In genomic region chr5:14928661-14929060, GRCh38 we compare ENCODE assay signal across 23 cellular contexts. TPM values are rescaled to one million over a fixed set of nuclear protein-coding genes. Genes with fewer than 3 reads are reported as not detected.
DNase-seq lines count a peak whose midpoint lies in the region; ATAC-seq and TF ChIP-seq lines count a peak whose summit lies in the region.
"Had no signal": no experiment of that assay in that cellular context is flagged by ENCODE, and none has a peak within 500 bp of the region (broad histone marks: within the 10 kb centered on the region; RNA-seq: fewer than 3 reads in every experiment).

No MANE protein-coding gene starts in this region.

- no peak overlapping the region for H3K4me2 ChIP-seq in SK-N-SH
- H3K4me2 ChIP-seq: PC-9, smooth muscle cell had no signal

- 31% methylated on average over 1 of the region's 1 CpG for WGBS in SK-N-SH (ENCODE audit: low lambda C conversion rate)

- H2AFZ ChIP-seq in SK-N-SH (ENCODE audit: low read depth): no peak overlapping the region
- H2AFZ ChIP-seq: PC-9 had no signal

- H3K4me3 ChIP-seq in SK-N-SH (ENCODE audit: low read depth in 2 of 2, low read length in 1 of 2) (no peak overlapping the region), choroid plexus epithelial cell (ENCODE audit: low read depth, low read length) (no peak overlapping the region)
- H3K4me3 ChIP-seq: PC-9, SJSA1, smooth muscle cell had no signal

- H3K27ac ChIP-seq in SK-N-SH (ENCODE audit: low read depth in 2 of 2, low read length in 1 of 2): no peak overlapping the region
- H3K27ac ChIP-seq: HL-60, PC-9, SJSA1 had no signal

- H3K9me2 ChIP-seq in SK-N-SH: no peaks in the 10 kb centered on the region

- no peaks in the 10 kb centered on the region for H3K36me3 ChIP-seq in SK-N-SH (replicated peaks in 1 of 2; ENCODE audit: control insufficient read depth in 1 of 2, insufficient read depth in 2 of 2, low read length in 1 of 2)
- H3K36me3 ChIP-seq: SJSA1 had no signal

- DNase-seq in SK-N-SH (no peak), RKO (ENCODE audit: low spot score) (peak; percentile 27), choroid plexus epithelial cell (ENCODE audit: low read depth) (peak; percentile 62), stromal cell of bone marrow (ENCODE audit: low read depth) (peak; percentile 19), cerebellum (ENCODE audit: low spot score) (no peak)
- no peak for DNase-seq in effector CD4-positive, alpha-beta T cell
- DNase-seq: activated gamma-delta T cell treated with Interleukin-2 at 50 U/mL for 16 hours; activated naive CD8-positive, alpha-beta T cell treated with anti-CD3 and anti-CD28 coated beads, Interleukin-2, amount 50 U/mL, for 24 hours; GOT3; hippocampal formation; immature natural killer cell; midbrain; naive thymus-derived CD8-positive, alpha-beta T cell; NCI-H510A treated with DMSO at 0.1 percent for 48 hours; occipital lobe; PC-9; stimulated activated CD4-positive, alpha-beta T cell treated with anti-CD3 and anti-CD28 coated beads, Interleukin-2, amount 100 ng/mL, for 24 hours had no signal

- ATAC-seq in SK-N-SH treated with all-trans-retinoic acid at 6 μM for 48 hours (no peak), HG02759 (IDR thresholded peaks at IDR 0.05; ENCODE audit: unreplicated experiment) (no peak)
- ATAC-seq: activated naive CD8-positive, alpha-beta T cell treated with anti-CD3 and anti-CD28 coated beads, Interleukin-2, amount 50 U/mL, for 24 hours; left lobe of liver; naive thymus-derived CD8-positive, alpha-beta T cell had no signal

- POLR2A ChIA-PET in SK-N-SH (lab: Yijun Ruan, JAX): no interaction called here

- no peaks in the 10 kb centered on the region for H3K27me3 ChIP-seq in SK-N-SH (ENCODE audit: insufficient read depth)
- H3K27me3 ChIP-seq: SJSA1 had no signal

- H3F3A ChIP-seq in SK-N-SH (replicated peaks; ENCODE audit: insufficient read depth): peaks cover 15% of the 10 kb centered on the region

- no peak for TF ChIP-seq RAD21 in SK-N-SH (IDR thresholded peaks at IDR 0.05; ENCODE audit: low read length)

- CTCF ChIA-PET in SK-N-SH (lab: Yijun Ruan, JAX): no interaction called here

- H3K4me1 ChIP-seq in SK-N-SH (ENCODE audit: control insufficient read depth in 1 of 2, insufficient read depth in 2 of 2, low read depth in 1 of 2, low read length in 1 of 2): peaks cover 0 to 15% of the 10 kb centered on the region in 2 experiments; a peak in 3 of 4 replicates

- H3K79me2 ChIP-seq in SK-N-SH (ENCODE audit: insufficient read depth): no peaks in the 10 kb centered on the region

- H3K9ac ChIP-seq in SK-N-SH: no peak overlapping the region

- no peak for TF ChIP-seq EP300 in SK-N-SH (IDR thresholded peaks at IDR 0.05; ENCODE audit: borderline replicate concordance in 1 of 2, low read depth in 1 of 2, low read length in 1 of 2)

- no peaks in the 10 kb centered on the region for H3K9me3 ChIP-seq in SK-N-SH
- H3K9me3 ChIP-seq: SJSA1 had no signal

- TF ChIP-seq CTCF in SK-N-SH (IDR thresholded peaks at IDR 0.05): no peak
- TF ChIP-seq CTCF in choroid plexus epithelial cell (conservative IDR thresholded peaks at IDR 0.05; ENCODE audit: low read depth, low read length): no peak

- no peaks in the 10 kb centered on the region for H4K20me1 ChIP-seq in SK-N-SH (ENCODE audit: insufficient read depth)

TF ChIP-seq in SK-N-SH, 30 proteins besides CTCF, POLR2A, EP300 and RAD21:
- no peak for TF ChIP-seq NFIC (IDR thresholded peaks at IDR 0.05; ENCODE audit: borderline replicate concordance)
- peak; percentile 44 for TF ChIP-seq PBX3 (IDR thresholded peaks at IDR 0.05)
- TF ChIP-seq JUND (IDR thresholded peaks at IDR 0.05): no peak
- TF ChIP-seq GATA2 (CRISPR knock-in tag; IDR thresholded peaks at IDR 0.05): no peak
- TF ChIP-seq FOSL2 (IDR thresholded peaks at IDR 0.05; ENCODE audit: borderline replicate concordance, low read depth): no peak

TF ChIP-seq in SK-N-SH treated with all-trans-retinoic acid at 6 μM for 48 hours, 23 proteins besides CTCF, POLR2A, EP300 and RAD21:
- TF ChIP-seq ISL1 (CRISPR knock-in tag; IDR thresholded peaks at IDR 0.05) (no peak), SNAI2 (CRISPR knock-in tag; IDR thresholded peaks at IDR 0.05) (no peak), TSHZ2 (CRISPR knock-in tag; IDR thresholded peaks at IDR 0.05) (no peak)

RNA-seq across cellular contexts. Expression of gene ANKH, which starts 57.1 kb away (rescaled TPM):
- 14.8 and 22.0 TPM in 2 replicates for polyA plus RNA-seq in SK-N-SH (2012; rRNA removed)
- polyA plus RNA-seq in SK-N-SH (2012; cell fraction: cytosol; rRNA removed): 13.9 and 22.2 TPM in 2 replicates
- 14.6 and 16.6 TPM in 2 replicates for polyA plus RNA-seq in SK-N-SH (2012; cell fraction: nucleus; rRNA removed)
- 37.8 TPM for total RNA-seq in cerebellum

Comparison
In these comparisons a context has a peak if more than half of its experiments do, and no peak if none do; other contexts are left out.
1. DNase-seq: peak in RKO (single experiment), choroid plexus epithelial cell (single experiment) and stromal cell of bone marrow (single experiment); none in SK-N-SH (single experiment), cerebellum (single experiment) and effector CD4-positive, alpha-beta T cell (single experiment).